Comparison of ENCODE assay signal across 1 cellular context in the genomic region with DNA sequence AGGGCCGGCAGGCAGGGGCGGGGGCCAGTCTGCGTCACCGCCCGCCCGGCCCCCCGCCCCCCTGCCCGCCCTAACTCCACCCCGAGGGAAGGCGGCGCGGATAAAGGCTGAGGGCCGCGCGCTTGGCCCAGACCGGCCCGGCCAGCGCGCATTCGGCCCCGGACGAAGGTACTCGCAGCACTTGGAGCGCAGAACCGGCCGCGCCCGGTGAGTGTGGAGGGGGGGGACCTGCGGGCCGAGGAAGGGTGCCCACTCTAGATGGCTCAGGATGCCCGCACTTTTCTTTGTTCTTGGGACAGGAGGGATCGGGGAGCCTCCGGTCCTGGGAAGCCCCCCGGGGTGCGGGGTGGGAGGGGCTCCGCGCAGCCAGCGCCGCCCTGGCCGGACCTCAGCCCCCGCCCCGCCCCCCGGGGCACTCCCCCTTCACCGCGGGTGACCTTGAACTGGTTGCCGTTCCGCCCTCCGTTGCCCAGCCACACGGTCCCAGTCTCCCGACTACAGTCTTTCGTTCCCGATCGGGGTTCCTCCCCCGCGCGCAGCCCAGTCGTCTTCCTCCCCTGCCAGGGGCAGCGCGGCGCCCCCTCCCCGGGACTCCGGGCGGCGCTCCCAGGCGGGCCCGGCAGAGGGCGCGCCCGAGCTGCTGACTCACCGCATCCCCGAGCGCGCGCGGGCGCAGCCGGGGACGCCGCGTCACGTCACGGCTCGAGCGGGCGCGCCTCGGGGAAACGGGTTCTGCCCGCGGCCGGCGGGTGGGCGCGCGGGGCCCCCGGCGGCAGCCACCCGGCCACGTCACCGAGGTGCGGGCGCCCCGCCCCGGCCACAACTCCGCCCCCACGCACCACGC.
A peak's percentile ranks its signal among the peaks of the same experiment; 100 is the strongest.
TF ChIP-seq lines count a peak whose summit lies in the region.

Gene MIDN, plus strand, starts transcription at position 130 of the 844 bp plus-strand sequence. CDS start 1,714 bp downstream, outside the sequence.

TF ChIP-seq in HepG2, 621 proteins besides CTCF, POLR2A, EP300 and RAD21 (continued from another document and continues in another):
- TF ChIP-seq AHDC1 (CRISPR knock-in tag; IDR thresholded peaks at IDR 0.05; ENCODE audit: borderline replicate concordance) (no peak), ZNF333 (CRISPR knock-in tag; IDR thresholded peaks at IDR 0.05; ENCODE audit: borderline replicate concordance) (0 out of 2 replicates have a peak, but pooled peaks have one; percentile 58), DNMT1 (CRISPR knock-in tag; IDR thresholded peaks at IDR 0.05) (no peak), MAX (IDR thresholded peaks at IDR 0.05) (peak; percentile 64; the same call in 1 of the 2 replicates), ZHX2 (IDR thresholded peaks at IDR 0.05; ENCODE audit: low read depth) (0 out of 2 replicates have a peak, but pooled peaks have one; percentile 18), ZHX2 (CRISPR knock-in tag; IDR thresholded peaks at IDR 0.05; ENCODE audit: borderline replicate concordance) (no peak), RBM39 (IDR thresholded peaks at IDR 0.05; ENCODE audit: low read depth, low read length, poor library complexity, severe bottlenecking) (peak; percentile 38), ZFP36L1 (CRISPR knock-in tag; IDR thresholded peaks at IDR 0.05) (0 out of 2 replicates have a peak, but pooled peaks have one; percentile 63), CEBPG (CRISPR knock-in tag; IDR thresholded peaks at IDR 0.05) (0 out of 2 replicates have a peak, but pooled peaks have one; percentile 6), HNF4G (IDR thresholded peaks at IDR 0.05; ENCODE audit: borderline replicate concordance, low read depth, low read length) (peak; percentile 48; the same call in 1 of the 2 replicates), HNF4G (CRISPR knock-in tag; IDR thresholded peaks at IDR 0.05; ENCODE audit: borderline replicate concordance, low read depth) (no peak), POLR2AphosphoS2 (IDR thresholded peaks at IDR 0.05; ENCODE audit: low read depth, low read length) (peak; percentile 79), SMAD3 (CRISPR knock-in tag; IDR thresholded peaks at IDR 0.05) (0 out of 2 replicates have a peak, but pooled peaks have one; percentile 33), HNF1B (CRISPR knock-in tag; IDR thresholded peaks at IDR 0.05) (peak; percentile 76; the same call in 1 of the 2 replicates), AKAP8 (CRISPR knock-in tag; IDR thresholded peaks at IDR 0.05) (peak; percentile 22; the same call in 1 of the 2 replicates), ZNF550 (CRISPR knock-in tag; IDR thresholded peaks at IDR 0.05; ENCODE audit: borderline replicate concordance) (no peak), TGIF2 (CRISPR knock-in tag; IDR thresholded peaks at IDR 0.05) (0 out of 2 replicates have a peak, but pooled peaks have one; percentile 26), HNRNPLL (IDR thresholded peaks at IDR 0.05; ENCODE audit: low read depth, low read length, poor library complexity, severe bottlenecking) (peak; percentile 34), HOXA3 (CRISPR knock-in tag; IDR thresholded peaks at IDR 0.05) (peak; percentile 32; the same call in 1 of the 2 replicates), ZNF234 (CRISPR knock-in tag; conservative IDR thresholded peaks at IDR 0.05) (peak; percentile 47; the same call in 1 of the 2 replicates), CREM (IDR thresholded peaks at IDR 0.05) (no peak), CREM (CRISPR knock-in tag; IDR thresholded peaks at IDR 0.05) (no peak), ZNF724P (CRISPR knock-in tag; IDR thresholded peaks at IDR 0.05; ENCODE audit: borderline replicate concordance) (0 out of 2 replicates have a peak, but pooled peaks have one; percentile 6), RBFOX2 (IDR thresholded peaks at IDR 0.05; ENCODE audit: low read depth, low read length) (peak; percentile 88), ZNF430 (CRISPR knock-in tag; IDR thresholded peaks at IDR 0.05) (peak; percentile 94; the same call in 1 of the 2 replicates), PAX8 (CRISPR knock-in tag; IDR thresholded peaks at IDR 0.05; ENCODE audit: borderline replicate concordance) (0 out of 2 replicates have a peak, but pooled peaks have one; percentile 11), KDM4B (CRISPR knock-in tag; IDR thresholded peaks at IDR 0.05) (no peak), MED13 (CRISPR knock-in tag; IDR thresholded peaks at IDR 0.05) (peak; percentile 67; the same call in 1 of the 2 replicates), ZNF703 (CRISPR knock-in tag; IDR thresholded peaks at IDR 0.05; ENCODE audit: borderline replicate concordance) (peak; percentile 58; the same call in 1 of the 2 replicates), IKZF5 (CRISPR knock-in tag; IDR thresholded peaks at IDR 0.05) (peak; percentile 75), SALL2 (CRISPR knock-in tag; IDR thresholded peaks at IDR 0.05) (peak; percentile 87)
- TF ChIP-seq, protein P1, sequence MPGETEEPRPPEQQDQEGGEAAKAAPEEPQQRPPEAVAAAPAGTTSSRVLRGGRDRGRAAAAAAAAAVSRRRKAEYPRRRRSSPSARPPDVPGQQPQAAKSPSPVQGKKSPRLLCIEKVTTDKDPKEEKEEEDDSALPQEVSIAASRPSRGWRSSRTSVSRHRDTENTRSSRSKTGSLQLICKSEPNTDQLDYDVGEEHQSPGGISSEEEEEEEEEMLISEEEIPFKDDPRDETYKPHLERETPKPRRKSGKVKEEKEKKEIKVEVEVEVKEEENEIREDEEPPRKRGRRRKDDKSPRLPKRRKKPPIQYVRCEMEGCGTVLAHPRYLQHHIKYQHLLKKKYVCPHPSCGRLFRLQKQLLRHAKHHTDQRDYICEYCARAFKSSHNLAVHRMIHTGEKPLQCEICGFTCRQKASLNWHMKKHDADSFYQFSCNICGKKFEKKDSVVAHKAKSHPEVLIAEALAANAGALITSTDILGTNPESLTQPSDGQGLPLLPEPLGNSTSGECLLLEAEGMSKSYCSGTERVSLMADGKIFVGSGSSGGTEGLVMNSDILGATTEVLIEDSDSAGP (CRISPR knock-in tag; IDR thresholded peaks at IDR 0.05; ENCODE audit: borderline replicate concordance): 0 out of 2 replicates have a peak, but pooled peaks have one; percentile 6
- TF ChIP-seq, protein P2, sequence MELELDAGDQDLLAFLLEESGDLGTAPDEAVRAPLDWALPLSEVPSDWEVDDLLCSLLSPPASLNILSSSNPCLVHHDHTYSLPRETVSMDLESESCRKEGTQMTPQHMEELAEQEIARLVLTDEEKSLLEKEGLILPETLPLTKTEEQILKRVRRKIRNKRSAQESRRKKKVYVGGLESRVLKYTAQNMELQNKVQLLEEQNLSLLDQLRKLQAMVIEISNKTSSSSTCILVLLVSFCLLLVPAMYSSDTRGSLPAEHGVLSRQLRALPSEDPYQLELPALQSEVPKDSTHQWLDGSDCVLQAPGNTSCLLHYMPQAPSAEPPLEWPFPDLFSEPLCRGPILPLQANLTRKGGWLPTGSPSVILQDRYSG (CRISPR knock-in tag; IDR thresholded peaks at IDR 0.05): no peak
- TF ChIP-seq, protein P3, sequence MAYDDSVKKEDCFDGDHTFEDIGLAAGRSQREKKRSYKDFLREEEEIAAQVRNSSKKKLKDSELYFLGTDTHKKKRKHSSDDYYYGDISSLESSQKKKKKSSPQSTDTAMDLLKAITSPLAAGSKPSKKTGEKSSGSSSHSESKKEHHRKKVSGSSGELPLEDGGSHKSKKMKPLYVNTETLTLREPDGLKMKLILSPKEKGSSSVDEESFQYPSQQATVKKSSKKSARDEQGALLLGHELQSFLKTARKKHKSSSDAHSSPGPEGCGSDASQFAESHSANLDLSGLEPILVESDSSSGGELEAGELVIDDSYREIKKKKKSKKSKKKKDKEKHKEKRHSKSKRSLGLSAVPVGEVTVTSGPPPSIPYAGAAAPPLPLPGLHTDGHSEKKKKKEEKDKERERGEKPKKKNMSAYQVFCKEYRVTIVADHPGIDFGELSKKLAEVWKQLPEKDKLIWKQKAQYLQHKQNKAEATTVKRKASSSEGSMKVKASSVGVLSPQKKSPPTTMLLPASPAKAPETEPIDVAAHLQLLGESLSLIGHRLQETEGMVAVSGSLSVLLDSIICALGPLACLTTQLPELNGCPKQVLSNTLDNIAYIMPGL (CRISPR knock-in tag; IDR thresholded peaks at IDR 0.05; ENCODE audit: borderline replicate concordance in 1 of 2, low read depth in 1 of 2): peak in 1 of 2 experiments; percentile 17; a peak in 2 of 4 replicates
